Comparison of ENCODE assay signal across 8 cellular contexts in the genomic region with DNA sequence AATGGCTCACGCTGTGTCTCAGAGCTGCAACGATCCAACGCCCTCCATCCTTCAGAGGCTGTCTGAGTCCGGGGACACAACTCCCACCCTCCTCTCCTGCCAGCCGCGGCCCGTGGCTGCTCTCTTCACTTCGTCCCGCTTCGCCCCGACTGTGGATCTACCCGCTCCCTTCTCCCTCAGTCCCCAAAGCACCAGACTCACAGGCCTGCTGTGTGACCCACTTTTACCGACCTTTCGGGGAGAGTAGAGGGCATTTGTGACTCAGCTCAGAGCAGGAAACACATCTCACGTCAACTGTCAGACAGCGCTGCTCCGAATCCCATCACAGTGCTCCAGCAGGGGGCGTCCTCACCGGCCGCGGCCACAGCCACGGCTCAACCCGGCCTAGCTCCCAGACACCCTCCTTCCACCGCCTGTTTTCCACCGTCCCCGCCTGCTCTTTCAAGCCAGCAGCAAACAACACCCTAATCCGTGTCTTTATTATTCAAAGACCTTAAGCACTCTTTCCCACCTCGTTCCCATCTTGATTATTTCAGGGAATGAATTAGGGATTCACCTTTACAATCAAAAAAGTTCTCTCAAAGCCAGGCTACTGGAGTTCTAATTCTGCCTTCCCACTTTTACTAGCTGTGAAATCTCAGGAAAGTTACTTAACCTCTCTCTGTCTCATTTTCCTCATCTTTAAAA.
DNase-seq lines count a peak whose midpoint lies in the region; ATAC-seq, FAIRE-seq and TF ChIP-seq lines count a peak whose summit lies in the region.

No MANE protein-coding gene starts in this region.

- peaks cover 18% of the 10 kb centered on the region for H3K4me1 Mint-ChIP-seq in nephron
- peaks cover 22% of the 10 kb centered on the region for H3K4me1 Mint-ChIP-seq in stimulated activated memory B cell treated with anti-CD40 and anti-IgM and Interleukin-4, amounts not matched to agents 10 μg/mL and 1 μg/mL and 100 μg/mL, for 72 hours

- H3K4me3 ChIP-seq in fibroblast of pulmonary artery (replicated peaks; ENCODE audit: low read depth, low read length), result peak overlapping the region; percentile 24

- no peaks in the 10 kb centered on the region for H3K36me3 Mint-ChIP-seq in nephron (ENCODE audit: low read depth)
- no peaks in the 10 kb centered on the region for H3K36me3 Mint-ChIP-seq in stimulated activated memory B cell treated with anti-CD40 and anti-IgM and Interleukin-4, amounts not matched to agents 10 μg/mL and 1 μg/mL and 100 μg/mL, for 72 hours

- in situ Hi-C loops in GM13977 (cut with MboI; ENCODE audit: low pct_unique_long_range_greater_than_20kb, low sequenced_read_pairs, unreplicated experiment), result no loop called here

- peaks cover 58% of the 10 kb centered on the region for H3K27me3 Mint-ChIP-seq in nephron (ENCODE audit: low read depth)
- H3K27me3 Mint-ChIP-seq in stimulated activated memory B cell treated with anti-CD40 and anti-IgM and Interleukin-4, amounts not matched to agents 10 μg/mL and 1 μg/mL and 100 μg/mL, for 72 hours, result peaks cover 45% of the 10 kb centered on the region

- H3K4me3 Mint-ChIP-seq in nephron, result peak overlapping the region; percentile 69 to 83 (median 80)
- H3K4me3 Mint-ChIP-seq in stimulated activated memory B cell treated with anti-CD40 and anti-IgM and Interleukin-4, amounts not matched to agents 10 μg/mL and 1 μg/mL and 100 μg/mL, for 72 hours, result peak overlapping the region; percentile 80

- TF ChIP-seq CTCF in GM13977 (IDR thresholded peaks at IDR 0.05; ENCODE audit: extremely low read depth, insufficient read depth, missing control alignments), result peak; percentile 94
- peak; percentile 93 for TF ChIP-seq CTCF in fibroblast of pulmonary artery (IDR thresholded peaks at IDR 0.05; ENCODE audit: low read length, missing control alignments)
- peak; percentile 84 to 94 (median 89) for TF ChIP-seq CTCF in nephron (IDR thresholded peaks at IDR 0.05; ENCODE audit: unreplicated experiment in 3 of 3)

- H3K27ac Mint-ChIP-seq in nephron, result no peak overlapping the region
- peak overlapping the region; percentile 71 for H3K27ac Mint-ChIP-seq in stimulated activated memory B cell treated with anti-CD40 and anti-IgM and Interleukin-4, amounts not matched to agents 10 μg/mL and 1 μg/mL and 100 μg/mL, for 72 hours

- FAIRE-seq in RCC 7860 (lab: Jason Lieb, UNC), result no peak

- peak; percentile 79 for ATAC-seq in HG03378 (IDR thresholded peaks at IDR 0.05; ENCODE audit: unreplicated experiment)
- peak; percentile 93 for ATAC-seq in stimulated activated memory B cell treated with anti-CD40 and anti-IgM and Interleukin-4, amounts not matched to agents 10 μg/mL and 1 μg/mL and 100 μg/mL, for 72 hours

- no peaks in the 10 kb centered on the region for H3K9me3 Mint-ChIP-seq in nephron
- no peaks in the 10 kb centered on the region for H3K9me3 Mint-ChIP-seq in stimulated activated memory B cell treated with anti-CD40 and anti-IgM and Interleukin-4, amounts not matched to agents 10 μg/mL and 1 μg/mL and 100 μg/mL, for 72 hours

- DNase-seq in GM13977 (ENCODE audit: low spot score) (peak; percentile 89), RCC 7860 (ENCODE audit: low spot score) (peak; percentile 53), fibroblast of pulmonary artery (ENCODE audit: low read depth) (peak; percentile 80), NCI-H2196 (lab: John Stamatoyannopoulos, UW; ENCODE audit: unreplicated experiment) (no peak)
- DNase-seq in activated T-helper 1 cell treated with anti-CD3 and anti-CD28 coated beads, Interleukin-2, amount 50 U/mL, for 16 hours (ENCODE audit: low read depth in 1 of 2, low spot score in 1 of 2), result peak; percentile 68 to 79
